In genomic region chr10:87036623-87037022, GRCh38 we compare ENCODE assay signal across 9 cellular contexts. TPM values are rescaled to one million over a fixed set of nuclear protein-coding genes. Genes with fewer than 3 reads are reported as not detected.
"Had no signal": no experiment of that assay in that cellular context is flagged by ENCODE, and none has a peak within 500 bp of the region (broad histone marks: within the 10 kb centered on the region; RNA-seq: fewer than 3 reads in every experiment).

No MANE protein-coding gene starts in this region.

- H3K4me3 Mint-ChIP-seq: HFFc6 had no signal

- DNase-seq: GM23248, GOT3, H7, HFFc6, IMR-90 had no signal

- H3K4me1 ChIP-seq: HAP-1 had no signal

- H3K36me3 ChIP-seq: HAP-1 had no signal

- ATAC-seq: HCT116 had no signal

- H3K27ac ChIP-seq: GM23248 had no signal

- H3K9me3 ChIP-seq: HAP-1 had no signal

- H3K4me3 ChIP-seq: GM23248, HAP-1 had no signal

- H3K9me3 Mint-ChIP-seq: HFFc6 had no signal

- H3K27ac Mint-ChIP-seq: HFFc6 had no signal

RNA-seq across cellular contexts. Expression of gene FAM25A, which starts 16.5 kb away (rescaled TPM):
- total RNA-seq: GM23248, H4, H7, HFFc6, HT-29, IMR-90 had no signal
